Comparison of ENCODE assay signal across 1 cellular context in the genomic region with DNA sequence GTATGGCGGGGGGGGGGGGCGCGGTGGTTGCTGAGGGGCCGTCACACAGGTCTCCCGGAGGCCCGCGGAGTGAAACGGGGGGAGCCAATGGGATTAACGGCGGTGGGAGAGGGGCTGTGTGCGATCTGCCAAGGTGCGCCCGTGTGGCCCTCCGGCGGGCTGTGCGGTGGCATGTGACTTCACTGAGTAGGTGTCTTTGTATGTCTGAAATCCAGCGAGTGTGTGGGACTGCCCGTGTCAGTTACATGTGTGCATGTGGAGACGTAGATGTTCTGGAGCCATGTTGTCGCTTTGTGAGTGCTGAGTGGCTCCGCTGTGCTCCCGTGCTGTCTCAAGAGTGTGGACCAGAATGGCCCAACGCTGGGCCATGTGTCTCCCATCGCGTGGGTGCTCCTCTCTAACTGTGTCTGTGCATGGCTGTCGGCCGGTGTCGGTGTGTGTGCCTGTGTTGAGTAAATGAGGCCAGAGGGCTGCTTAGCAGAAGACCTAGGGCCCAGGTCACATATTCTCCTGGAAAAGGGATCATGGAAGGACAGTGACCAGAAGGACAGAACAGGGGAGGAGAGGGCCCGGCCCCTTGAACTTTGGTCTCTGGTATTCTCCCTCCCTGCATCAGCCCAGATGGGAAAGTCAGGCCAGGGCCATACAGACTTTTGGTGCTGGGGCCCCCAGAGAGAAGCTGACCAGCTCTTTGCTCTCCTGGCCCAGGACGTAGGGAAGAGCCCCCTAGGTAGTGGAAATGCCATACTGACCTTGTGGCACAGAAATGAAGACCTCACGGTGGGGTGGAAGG.
TF ChIP-seq lines count a peak whose summit lies in the region.

No MANE protein-coding gene starts in this region.

TF ChIP-seq in liver, 16 proteins besides CTCF, POLR2A, EP300 and RAD21 (continued from another document):
- TF ChIP-seq, protein P1, sequence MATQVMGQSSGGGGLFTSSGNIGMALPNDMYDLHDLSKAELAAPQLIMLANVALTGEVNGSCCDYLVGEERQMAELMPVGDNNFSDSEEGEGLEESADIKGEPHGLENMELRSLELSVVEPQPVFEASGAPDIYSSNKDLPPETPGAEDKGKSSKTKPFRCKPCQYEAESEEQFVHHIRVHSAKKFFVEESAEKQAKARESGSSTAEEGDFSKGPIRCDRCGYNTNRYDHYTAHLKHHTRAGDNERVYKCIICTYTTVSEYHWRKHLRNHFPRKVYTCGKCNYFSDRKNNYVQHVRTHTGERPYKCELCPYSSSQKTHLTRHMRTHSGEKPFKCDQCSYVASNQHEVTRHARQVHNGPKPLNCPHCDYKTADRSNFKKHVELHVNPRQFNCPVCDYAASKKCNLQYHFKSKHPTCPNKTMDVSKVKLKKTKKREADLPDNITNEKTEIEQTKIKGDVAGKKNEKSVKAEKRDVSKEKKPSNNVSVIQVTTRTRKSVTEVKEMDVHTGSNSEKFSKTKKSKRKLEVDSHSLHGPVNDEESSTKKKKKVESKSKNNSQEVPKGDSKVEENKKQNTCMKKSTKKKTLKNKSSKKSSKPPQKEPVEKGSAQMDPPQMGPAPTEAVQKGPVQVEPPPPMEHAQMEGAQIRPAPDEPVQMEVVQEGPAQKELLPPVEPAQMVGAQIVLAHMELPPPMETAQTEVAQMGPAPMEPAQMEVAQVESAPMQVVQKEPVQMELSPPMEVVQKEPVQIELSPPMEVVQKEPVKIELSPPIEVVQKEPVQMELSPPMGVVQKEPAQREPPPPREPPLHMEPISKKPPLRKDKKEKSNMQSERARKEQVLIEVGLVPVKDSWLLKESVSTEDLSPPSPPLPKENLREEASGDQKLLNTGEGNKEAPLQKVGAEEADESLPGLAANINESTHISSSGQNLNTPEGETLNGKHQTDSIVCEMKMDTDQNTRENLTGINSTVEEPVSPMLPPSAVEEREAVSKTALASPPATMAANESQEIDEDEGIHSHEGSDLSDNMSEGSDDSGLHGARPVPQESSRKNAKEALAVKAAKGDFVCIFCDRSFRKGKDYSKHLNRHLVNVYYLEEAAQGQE (IDR thresholded peaks at IDR 0.05) = peak; percentile 81
- peak in 1 of 2 donors; percentile 53 for TF ChIP-seq EGR1 (IDR thresholded peaks at IDR 0.05; ENCODE audit: low read depth in 2 of 2)
- peak; percentile 72 to 73 for TF ChIP-seq JUND (IDR thresholded peaks at IDR 0.05)
- peak; percentile 100 for TF ChIP-seq RXRA (IDR thresholded peaks at IDR 0.05)
- TF ChIP-seq FOXA2 (IDR thresholded peaks at IDR 0.05) = no peak
- peak; percentile 50 for TF ChIP-seq FOXA1 (IDR thresholded peaks at IDR 0.05)
- peak; percentile 96 for TF ChIP-seq SP1 (IDR thresholded peaks at IDR 0.05)
- peak; percentile 88 for TF ChIP-seq YY1 (IDR thresholded peaks at IDR 0.05)
- TF ChIP-seq, protein P2, sequence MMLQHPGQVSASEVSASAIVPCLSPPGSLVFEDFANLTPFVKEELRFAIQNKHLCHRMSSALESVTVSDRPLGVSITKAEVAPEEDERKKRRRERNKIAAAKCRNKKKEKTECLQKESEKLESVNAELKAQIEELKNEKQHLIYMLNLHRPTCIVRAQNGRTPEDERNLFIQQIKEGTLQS (IDR thresholded peaks at IDR 0.05) = peak; percentile 59
- TF ChIP-seq NR2F2 (IDR thresholded peaks at IDR 0.05) = peak; percentile 89
- peak; percentile 91 for TF ChIP-seq HNF4G (IDR thresholded peaks at IDR 0.05)
TF ChIP-seq in liver: peak in this region for 14.
